Comparison of ENCODE assay signal across 32 cellular contexts in the genomic region with DNA sequence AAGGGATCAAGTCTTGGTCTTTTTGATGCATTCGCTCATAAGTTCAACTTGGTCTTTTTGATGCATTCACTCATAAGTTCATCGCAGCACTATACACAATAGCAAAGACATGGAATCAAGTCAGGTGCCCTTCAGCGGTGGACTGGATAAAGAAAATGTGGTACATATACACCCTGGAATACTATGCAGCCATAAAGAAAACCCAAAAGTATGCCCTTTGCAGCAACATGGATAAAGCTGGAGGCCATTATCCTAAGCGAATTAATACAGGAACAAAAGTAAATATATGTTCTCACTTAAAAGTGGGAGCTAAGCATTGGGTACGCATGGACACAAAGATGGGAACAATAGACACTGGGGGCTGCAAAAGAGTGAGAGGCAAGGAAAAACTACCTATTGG. TPM values are rescaled to one million over a fixed set of nuclear protein-coding genes. Genes with fewer than 3 reads are reported as not detected.
"Had no signal": no experiment of that assay in that cellular context is flagged by ENCODE, and none has a peak within 500 bp of the region (broad histone marks: within the 10 kb centered on the region; RNA-seq: fewer than 3 reads in every experiment).

No MANE protein-coding gene starts in this region.

- H3K36me3 ChIP-seq: colonic mucosa had no signal

- H3K27ac ChIP-seq: colonic mucosa, epithelial cell of prostate, esophagus squamous epithelium, gastrocnemius medialis, heart right ventricle, left lung, lower lobe of right lung had no signal

- H3K27ac Mint-ChIP-seq: dendritic cell treated with granulocyte-macrophage colony-stimulating factor and Interleukin-4, amounts not matched to agents 40 ng/mL and 50 ng/mL, for 4 days; effector memory CD8-positive, alpha-beta T cell; endodermal cell; mesothelial cell of epicardium had no signal

- H3K9me3 ChIP-seq: colonic mucosa, esophagus squamous epithelium, gastrocnemius medialis, heart right ventricle, left lung, lower lobe of right lung, mucosa of descending colon had no signal

- H3K4me1 ChIP-seq: colonic mucosa, left lung, lower lobe of right lung had no signal

- H3K4me3 ChIP-seq: colonic mucosa, esophagus squamous epithelium, gastrocnemius medialis, heart right ventricle, left lung, lower lobe of right lung, mucosa of descending colon had no signal

- H3K4me3 Mint-ChIP-seq: dendritic cell treated with granulocyte-macrophage colony-stimulating factor and Interleukin-4, amounts not matched to agents 40 ng/mL and 50 ng/mL, for 4 days; effector memory CD8-positive, alpha-beta T cell; endodermal cell; mesothelial cell of epicardium; naive B cell had no signal

- H3K4me1 Mint-ChIP-seq: mesothelial cell of epicardium had no signal

- DNase-seq: colonic mucosa; cortex of kidney; effector CD8-positive, alpha-beta T cell; effector memory CD8-positive, alpha-beta T cell; endodermal cell; erythroblast; esophagus squamous epithelium; foreskin fibroblast; foreskin melanocyte; gastrocnemius medialis; glutamatergic neuron; head of caudate nucleus; heart right ventricle; hippocampal formation; left cardiac atrium; left lung; left ventricle myocardium superior; lower lobe of right lung; mesenchymal stem cell; mucosa of descending colon; naive B cell had no signal

- ATAC-seq: effector memory CD8-positive, alpha-beta T cell; esophagus mucosa; gastrocnemius medialis; heart right ventricle; left cardiac atrium; left lung; lower lobe of right lung; mucosa of descending colon had no signal

- H3K27me3 ChIP-seq: colonic mucosa, gastrocnemius medialis had no signal

RNA-seq across cellular contexts. Expression of a gene that starts 29.8 kb away (rescaled TPM):
- total RNA-seq: dermis microvascular lymphatic vessel endothelial cell, endodermal cell, esophagus mucosa, esophagus squamous epithelium, gastrocnemius medialis, glomerular endothelial cell, heart right ventricle, kidney epithelial cell, left cardiac atrium, left lung, left ventricle myocardium superior, lower leg skin, lower lobe of right lung, lung microvascular endothelial cell, mesenteric fat pad, mesothelial cell of epicardium had no signal
- polyA plus RNA-seq: keratinocyte had no signal

RNA-seq across cellular contexts. Expression of a gene that starts 51.6 kb away (rescaled TPM):
- total RNA-seq: left ventricle myocardium superior had no signal
